Comparison of ENCODE assay signal across 20 cellular contexts in the genomic region with DNA sequence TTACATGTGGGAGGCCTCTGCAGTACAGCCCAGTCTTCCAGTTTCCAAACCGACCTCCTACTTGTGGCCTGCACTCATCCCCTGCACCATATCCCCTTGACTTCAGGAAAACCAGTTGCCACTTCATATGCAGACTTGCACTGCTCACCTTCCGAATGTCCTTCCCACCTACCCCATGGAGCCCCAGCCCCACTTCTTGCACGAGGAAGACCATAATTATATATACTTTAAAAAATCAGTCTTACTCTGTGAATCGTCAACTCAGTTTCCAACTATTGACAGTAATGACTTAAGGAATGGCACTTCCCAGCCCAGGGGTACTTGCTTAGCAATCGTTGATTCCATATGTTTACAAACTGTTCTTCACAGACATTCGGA.
"Had no signal": no experiment of that assay in that cellular context is flagged by ENCODE, and none has a peak within 500 bp of the region (broad histone marks: within the 10 kb centered on the region; RNA-seq: fewer than 3 reads in every experiment).

No MANE protein-coding gene starts in this region.

- H3K4me3 ChIP-seq: coronary artery, dorsolateral prefrontal cortex, esophagus squamous epithelium, gastrocnemius medialis, heart right ventricle, left lung, lower lobe of right lung, mucosa of descending colon had no signal

- H3K27ac ChIP-seq: coronary artery, dorsolateral prefrontal cortex, esophagus squamous epithelium, gastrocnemius medialis, heart right ventricle, left lung, lower lobe of right lung had no signal

- H3K4me1 ChIP-seq: esophagus squamous epithelium, gastrocnemius medialis, heart right ventricle, left lung, lower lobe of right lung had no signal

- H3K9me3 ChIP-seq: esophagus squamous epithelium, gastrocnemius medialis, heart right ventricle, left lung, lower lobe of right lung, mucosa of descending colon had no signal

- H3K36me3 ChIP-seq: esophagus squamous epithelium, gastrocnemius medialis, heart right ventricle, left lung, lower lobe of right lung had no signal

- H3K36me3 Mint-ChIP-seq: mesothelial cell of epicardium had no signal

- H3K4me1 Mint-ChIP-seq: mesothelial cell of epicardium had no signal

- H3K4me3 Mint-ChIP-seq: mesothelial cell of epicardium had no signal

- DNase-seq: dermis blood vessel endothelial cell; dorsolateral prefrontal cortex; effector CD4-positive, alpha-beta T cell; effector memory CD4-positive, alpha-beta T cell; esophagus squamous epithelium; foreskin fibroblast; foreskin melanocyte; gastrocnemius medialis; glutamatergic neuron; head of caudate nucleus; heart right ventricle; hippocampal formation; left cardiac atrium; left lung; left ventricle myocardium superior; lower lobe of right lung; mesenchymal stem cell; mucosa of descending colon had no signal

- ATAC-seq: gastrocnemius medialis, heart right ventricle, left cardiac atrium, left lung, left ventricle myocardium superior, mucosa of descending colon had no signal

- H3K9me3 Mint-ChIP-seq: mesothelial cell of epicardium had no signal

- H3K27me3 ChIP-seq: dorsolateral prefrontal cortex, esophagus squamous epithelium, gastrocnemius medialis had no signal

- H3K27ac Mint-ChIP-seq: mesothelial cell of epicardium had no signal
